8 cellular contexts compared by ENCODE assay signal in genomic region chr1:112840631-112841624, GRCh38.
A peak's percentile ranks its signal among the peaks of the same experiment; 100 is the strongest.
DNase-seq lines count a peak whose midpoint lies in the region; ATAC-seq, FAIRE-seq and TF ChIP-seq lines count a peak whose summit lies in the region.

No MANE protein-coding gene starts in this region.

- no peak for TF ChIP-seq POLR2A in GM12892 (IDR thresholded peaks at IDR 0.05; ENCODE audit: low read depth, low read length)

- DNase-seq in GM12864 (ENCODE audit: low read depth) (peak; percentile 25), NCI-H69 (lab: John Stamatoyannopoulos, UW) (peak; percentile 36), left colon (no peak), GM12892 (ENCODE audit: insufficient read length) (no peak), C1 segment of cervical spinal cord (lab: John Stamatoyannopoulos, UW) (no peak), retina (no peak)
- DNase-seq in activated CD8-positive, alpha-beta memory T cell treated with anti-CD3 and anti-CD28 coated beads for 24 hours, result no peak

- peak; percentile 49 for ATAC-seq in HG02678 (IDR thresholded peaks at IDR 0.05; ENCODE audit: unreplicated experiment)
- ATAC-seq in left colon, result peak; percentile 48

- intact Hi-C loops in left colon (cut with DNase I, micrococcal nuclease), result no loop called here

- TF ChIP-seq CTCF in GM12864 (IDR thresholded peaks at IDR 0.05; ENCODE audit: low read depth, low read length, missing control alignments), result no peak

- H3K4me3 ChIP-seq in GM12864 (ENCODE audit: low read depth, low read length), result no peak overlapping the region

- FAIRE-seq in GM12892 (lab: Jason Lieb, UNC), result no peak

Comparison
In these comparisons a context has a peak if more than half of its experiments do, and no peak if none do; other contexts are left out.
1. DNase-seq: peak in GM12864 (single experiment) and NCI-H69 (single experiment); none in left colon (0 of 2), GM12892 (single experiment), C1 segment of cervical spinal cord (0 of 14), activated CD8-positive, alpha-beta memory T cell treated with anti-CD3 and anti-CD28 coated beads for 24 hours (single experiment) and retina (single experiment).